In genomic region chr22:50086526-50086925, GRCh38 we compare ENCODE assay signal across 32 cellular contexts. TPM values are rescaled to one million over a fixed set of nuclear protein-coding genes. Genes with fewer than 3 reads are reported as not detected.
DNase-seq lines count a peak whose midpoint lies in the region; ATAC-seq and TF ChIP-seq lines count a peak whose summit lies in the region.
"Had no signal": no experiment of that assay in that cellular context is flagged by ENCODE, and none has a peak within 500 bp of the region (broad histone marks: within the 10 kb centered on the region; RNA-seq: fewer than 3 reads in every experiment).

No MANE protein-coding gene starts in this region.

- no peak overlapping the region for H3K27ac ChIP-seq in left lung
- H3K27ac ChIP-seq in CD4-positive, alpha-beta T cell (ENCODE audit: low read depth, low read length): no peak overlapping the region
- H3K27ac ChIP-seq: colonic mucosa, esophagus muscularis mucosa, heart right ventricle, left ventricle myocardium inferior, pancreas, Peyer's patch, right atrium auricular region, spleen, uterus had no signal

- H3K27me3 Mint-ChIP-seq in HFFc6 (ENCODE audit: insufficient read depth): peaks cover 40% of the 10 kb centered on the region
- H3K27me3 Mint-ChIP-seq in CD4-positive, alpha-beta T cell: peaks cover 24% of the 10 kb centered on the region
- H3K27me3 Mint-ChIP-seq: brain; natural killer cell treated with Interleukin-12 subunit alpha and Interleukin-12 subunit beta and Interleukin-15 and Interleukin-18, amount 100 ng/mL, for 72 hours; stimulated activated memory B cell treated with anti-CD40 and anti-IgM and Interleukin-4, amounts not matched to agents 10 μg/mL and 1 μg/mL and 100 μg/mL, for 72 hours had no signal

- H3K27me3 ChIP-seq in left lung: peaks cover 0 to 72% of the 10 kb centered on the region in 2 donors
- H3K27me3 ChIP-seq in CD4-positive, alpha-beta T cell (ENCODE audit: control insufficient read depth, insufficient read depth, low read length): peaks cover 20% of the 10 kb centered on the region
- H3K27me3 ChIP-seq: colonic mucosa, Peyer's patch had no signal

- H3K4me3 ChIP-seq in epithelial cell of esophagus (ENCODE audit: low read length): no peak overlapping the region
- no peak overlapping the region for H3K4me3 ChIP-seq in left lung
- H3K4me3 ChIP-seq: colonic mucosa, esophagus muscularis mucosa, heart right ventricle, left ventricle myocardium inferior, pancreas, Peyer's patch, right atrium auricular region, spleen, thoracic aorta, uterus had no signal

- POLR2A ChIA-PET in CD4-positive, alpha-beta T cell (lab: Charles Lee): no interaction called here

- H3K27ac Mint-ChIP-seq in HFFc6: no peak overlapping the region
- H3K27ac Mint-ChIP-seq in CD4-positive, alpha-beta T cell: no peak overlapping the region
- H3K27ac Mint-ChIP-seq: activated naive CD8-positive, alpha-beta T cell treated with anti-CD3 and anti-CD28 coated beads for 36 hours; natural killer cell treated with Interleukin-12 subunit alpha and Interleukin-12 subunit beta and Interleukin-15 and Interleukin-18, amount 100 ng/mL, for 72 hours; stimulated activated memory B cell treated with anti-CD40 and anti-IgM and Interleukin-4, amounts not matched to agents 10 μg/mL and 1 μg/mL and 100 μg/mL, for 72 hours had no signal

- peaks cover 0 to 19% of the 10 kb centered on the region in 2 donors for H3K9me3 ChIP-seq in left lung
- H3K9me3 ChIP-seq in CD4-positive, alpha-beta T cell (ENCODE audit: control insufficient read depth, low read length): no peaks in the 10 kb centered on the region
- H3K9me3 ChIP-seq: colonic mucosa, pancreas, Peyer's patch, thoracic aorta, uterus had no signal

- H3K36me3 Mint-ChIP-seq in HFFc6 (ENCODE audit: low read depth): peaks cover 9% of the 10 kb centered on the region
- H3K36me3 Mint-ChIP-seq in CD4-positive, alpha-beta T cell (ENCODE audit: low read depth): no peaks in the 10 kb centered on the region
- H3K36me3 Mint-ChIP-seq: CD8-positive, alpha-beta T cell had no signal

- intact Hi-C loops in left lung (cut with DNase I): no loop called here
- intact Hi-C loops in CD4-positive, alpha-beta T cell (cut with DNase I, micrococcal nuclease): no loop called here

- peaks cover 6 to 11% of the 10 kb centered on the region in 2 donors for H3K4me1 ChIP-seq in left lung
- H3K4me1 ChIP-seq: esophagus muscularis mucosa, left ventricle myocardium inferior, pancreas, Peyer's patch, uterus had no signal

- CTCF ChIA-PET in CD4-positive, alpha-beta T cell (lab: Charles Lee): no interaction called here

- H3K9me3 Mint-ChIP-seq in HFFc6: peaks cover 21% of the 10 kb centered on the region
- H3K9me3 Mint-ChIP-seq in CD4-positive, alpha-beta T cell: no peaks in the 10 kb centered on the region
- H3K9me3 Mint-ChIP-seq: CD8-positive, alpha-beta T cell had no signal

- DNase-seq in AG08396 (ENCODE audit: low spot score) (peak; percentile 82), HFFc6 (peak; percentile 46), epithelial cell of esophagus (ENCODE audit: low read depth) (peak; percentile 20), left lung (no peak), NCI-H345 (lab: John Stamatoyannopoulos, UW) (no peak), NCI-H128 (lab: John Stamatoyannopoulos, UW; ENCODE audit: unreplicated experiment) (no peak), cerebellar cortex (ENCODE audit: low spot score) (no peak)
- DNase-seq in CD4-positive, alpha-beta T cell: no peak
- DNase-seq: activated CD4-positive, alpha-beta T cell treated with anti-CD3 and anti-CD28 coated beads, Interleukin-2, amount 50 U/mL, for 4 hours; activated CD4-positive, CD25-positive, alpha-beta regulatory T cell; activated CD8-positive, alpha-beta memory T cell treated with anti-CD3 and anti-CD28 coated beads, Interleukin-2, amount 50 U/mL, for 4 hours; activated naive CD8-positive, alpha-beta T cell treated with anti-CD3 and anti-CD28 coated beads for 36 hours; CD8-positive, alpha-beta T cell; colonic mucosa; DMS 273 treated with DMSO at 0.1 percent for 48 hours; heart right ventricle; left ventricle myocardium inferior; NCI-H1436; NCI-H510A; pancreas; Peyer's patch; stimulated activated CD4-positive, alpha-beta T cell treated with anti-CD3 and anti-CD28 coated beads, Interleukin-4, amount 100 ng/mL, for 1 hour; uterus had no signal

- ATAC-seq in left lung: peak; percentile 31
- ATAC-seq in CD4-positive, alpha-beta T cell (ENCODE audit: poor library complexity): no peak
- ATAC-seq: CD8-positive, alpha-beta T cell; heart right ventricle; natural killer cell treated with Interleukin-12 subunit alpha and Interleukin-12 subunit beta and Interleukin-15 and Interleukin-18, amount 100 ng/mL, for 72 hours; pancreas; stimulated activated memory B cell treated with anti-CD40 and anti-IgM and Interleukin-4, amounts not matched to agents 10 μg/mL and 1 μg/mL and 100 μg/mL, for 72 hours had no signal

- H3K36me3 ChIP-seq in left lung: no peaks in the 10 kb centered on the region
- H3K36me3 ChIP-seq: colonic mucosa, esophagus muscularis mucosa, heart right ventricle, left ventricle myocardium inferior, pancreas, Peyer's patch, right atrium auricular region, spleen, thoracic aorta, uterus had no signal

- TF ChIP-seq CTCF in HFFc6 (IDR thresholded peaks at IDR 0.05) (no peak), epithelial cell of esophagus (IDR thresholded peaks at IDR 0.05; ENCODE audit: insufficient read depth, low read depth, low read length, missing control alignments) (no peak), left lung (IDR thresholded peaks at IDR 0.05) (no peak)
- TF ChIP-seq CTCF in CD4-positive, alpha-beta T cell (IDR thresholded peaks at IDR 0.05): no peak

- peaks cover 5% of the 10 kb centered on the region; the same call in 1 of the 2 replicates for H3K4me1 Mint-ChIP-seq in HFFc6 (ENCODE audit: low read depth)
- H3K4me1 Mint-ChIP-seq in CD4-positive, alpha-beta T cell (ENCODE audit: low read depth): no peaks in the 10 kb centered on the region
- H3K4me1 Mint-ChIP-seq: stimulated activated memory B cell treated with anti-CD40 and anti-IgM and Interleukin-4, amounts not matched to agents 10 μg/mL and 1 μg/mL and 100 μg/mL, for 72 hours had no signal

- no peak overlapping the region for H3K4me3 Mint-ChIP-seq in HFFc6
- H3K4me3 Mint-ChIP-seq in CD4-positive, alpha-beta T cell: no peak overlapping the region
- H3K4me3 Mint-ChIP-seq: activated naive CD8-positive, alpha-beta T cell treated with anti-CD3 and anti-CD28 coated beads for 36 hours; natural killer cell treated with Interleukin-12 subunit alpha and Interleukin-12 subunit beta and Interleukin-15 and Interleukin-18, amount 100 ng/mL, for 72 hours; stimulated activated memory B cell treated with anti-CD40 and anti-IgM and Interleukin-4, amounts not matched to agents 10 μg/mL and 1 μg/mL and 100 μg/mL, for 72 hours had no signal

RNA-seq across cellular contexts. Expression of gene MLC1, which starts 1.3 kb away (rescaled TPM):
- not detected for total RNA-seq in HFFc6 (2021; fragmentation: NEBNext Ultra II Directional; extraction: Animal tissue kit (Norgen Biotek cat#: 25700))
- 1 to 10 TPM in 1 of 2 donors, under 1 TPM in 1; 0.39 to 2.9 TPM for total RNA-seq in left lung
- total RNA-seq in CD4-positive, alpha-beta T cell: under 1 TPM in 1 of 2 experiments, not detected in 1; 0.16 TPM
- total RNA-seq: colonic mucosa, Peyer's patch had no signal

RNA-seq across cellular contexts. Expression of gene MOV10L1, which starts 3.3 kb away (rescaled TPM):
- total RNA-seq in HFFc6 (2021; fragmentation: NEBNext Ultra II Directional; extraction: Animal tissue kit (Norgen Biotek cat#: 25700)): 1 to 10 TPM in 1 of 6 experiments, under 1 TPM in 5; 0.09 to 1.3 (median 0.26) TPM
- total RNA-seq in left lung: 1 to 10 TPM in 1 of 2 donors, under 1 TPM in 1; 0.37 to 1.7 TPM
- not detected for total RNA-seq in CD4-positive, alpha-beta T cell
- total RNA-seq: CD8-positive, alpha-beta T cell; mononuclear cell; natural killer cell treated with Interleukin-12 subunit alpha and Interleukin-12 subunit beta and Interleukin-15 and Interleukin-18, amount 100 ng/mL, for 72 hours had no signal

RNA-seq across cellular contexts. Expression of gene TTLL8, which starts 28.4 kb away (rescaled TPM):
- total RNA-seq in HFFc6 (2021; fragmentation: NEBNext Ultra II Directional; extraction: Animal tissue kit (Norgen Biotek cat#: 25700)): not detected
- not detected for total RNA-seq in left lung
- not detected for total RNA-seq in CD4-positive, alpha-beta T cell
- total RNA-seq: activated naive CD8-positive, alpha-beta T cell treated with anti-CD3 and anti-CD28 coated beads for 36 hours; CD8-positive, alpha-beta T cell; colonic mucosa; esophagus muscularis mucosa; H4; heart right ventricle; left ventricle myocardium inferior; mononuclear cell; natural killer cell treated with Interleukin-12 subunit alpha and Interleukin-12 subunit beta and Interleukin-15 and Interleukin-18, amount 100 ng/mL, for 72 hours; pancreas; Peyer's patch; right atrium auricular region; spleen; thoracic aorta; uterus had no signal

Comparison
In these comparisons a context has a peak if more than half of its experiments do, and no peak if none do; other contexts are left out.
1. DNase-seq: peak in AG08396 (single experiment), HFFc6 (single experiment) and epithelial cell of esophagus (single experiment); none in left lung (0 of 2), CD4-positive, alpha-beta T cell (0 of 10), NCI-H345 (single experiment), NCI-H128 (single experiment) and cerebellar cortex (single experiment).